ENCODE assay signal across 1 cellular context in genomic region chr2:106127776-106128268, GRCh38.
TF ChIP-seq lines count a peak whose summit lies in the region.

No MANE protein-coding gene starts in this region.

TF ChIP-seq in A549, 52 proteins besides CTCF, POLR2A, EP300 and RAD21:
- TF ChIP-seq MAZ (IDR thresholded peaks at IDR 0.05; ENCODE audit: borderline replicate concordance, low read depth, low read length) (no peak), CHD4 (IDR thresholded peaks at IDR 0.05; ENCODE audit: borderline replicate concordance) (no peak), HDAC2 (IDR thresholded peaks at IDR 0.05) (no peak), RARB (CRISPR knock-in tag; IDR thresholded peaks at IDR 0.05) (no peak), NR3C1 (IDR thresholded peaks at IDR 0.05) (no peak), GATA3 (IDR thresholded peaks at IDR 0.05; ENCODE audit: borderline replicate concordance) (no peak), RCOR1 (IDR thresholded peaks at IDR 0.05; ENCODE audit: low read depth, low read length) (no peak)
- TF ChIP-seq, protein P1, sequence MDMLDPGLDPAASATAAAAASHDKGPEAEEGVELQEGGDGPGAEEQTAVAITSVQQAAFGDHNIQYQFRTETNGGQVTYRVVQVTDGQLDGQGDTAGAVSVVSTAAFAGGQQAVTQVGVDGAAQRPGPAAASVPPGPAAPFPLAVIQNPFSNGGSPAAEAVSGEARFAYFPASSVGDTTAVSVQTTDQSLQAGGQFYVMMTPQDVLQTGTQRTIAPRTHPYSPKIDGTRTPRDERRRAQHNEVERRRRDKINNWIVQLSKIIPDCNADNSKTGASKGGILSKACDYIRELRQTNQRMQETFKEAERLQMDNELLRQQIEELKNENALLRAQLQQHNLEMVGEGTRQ (IDR thresholded peaks at IDR 0.05), result no peak
